18 cellular contexts compared by ENCODE assay signal in genomic region chrX:63713510-63713909, GRCh38.
A peak's percentile ranks its signal among the peaks of the same experiment; 100 is the strongest.
DNase-seq lines count a peak whose midpoint lies in the region; ATAC-seq and TF ChIP-seq lines count a peak whose summit lies in the region.
"Had no signal": no experiment of that assay in that cellular context is flagged by ENCODE, and none has a peak within 500 bp of the region (broad histone marks: within the 10 kb centered on the region; RNA-seq: fewer than 3 reads in every experiment).

No MANE protein-coding gene starts in this region.

- peaks cover 11% of the 10 kb centered on the region for H3K4me1 Mint-ChIP-seq in WTC11
- H3K4me1 Mint-ChIP-seq in activated CD4-positive, alpha-beta T cell treated with anti-CD3 and anti-CD28 coated beads for 36 hours = no peaks in the 10 kb centered on the region
- peaks cover 4% of the 10 kb centered on the region for H3K4me1 Mint-ChIP-seq in stimulated activated naive CD8-positive, alpha-beta T cell treated with anti-CD3 and anti-CD28 coated beads, Interleukin-15, amount 100 ng/mL, for 72 hours
- H3K4me1 Mint-ChIP-seq: B cell had no signal

- peaks cover 13% of the 10 kb centered on the region for H3K36me3 ChIP-seq in mesodermal cell (ENCODE audit: control insufficient read depth, insufficient read depth, low read length)
- H3K36me3 ChIP-seq: SJCRH30 had no signal

- no peak overlapping the region for H3K4me3 ChIP-seq in mesodermal cell (ENCODE audit: extremely low read depth, insufficient read depth, low read length, poor library complexity, severe bottlenecking)
- H3K4me3 ChIP-seq: hepatocyte, SJCRH30, smooth muscle cell had no signal

- intact Hi-C loops in Right ventricle myocardium superior (cut with DNase I) = loop anchor here (5.0 kb wide), 1 partner anchor 39 kb away; a partner anchor contains a TSS
- intact Hi-C loops in activated CD4-positive, alpha-beta T cell treated with anti-CD3 and anti-CD28 coated beads for 36 hours (cut with DNase I, micrococcal nuclease) = no loop called here

- H3K4me3 Mint-ChIP-seq in WTC11 = no peak overlapping the region
- H3K4me3 Mint-ChIP-seq in activated CD4-positive, alpha-beta T cell treated with anti-CD3 and anti-CD28 coated beads for 36 hours = no peak overlapping the region
- H3K4me3 Mint-ChIP-seq in stimulated activated naive CD8-positive, alpha-beta T cell treated with anti-CD3 and anti-CD28 coated beads, Interleukin-15, amount 100 ng/mL, for 72 hours = no peak overlapping the region
- H3K4me3 Mint-ChIP-seq: activated naive CD8-positive, alpha-beta T cell treated with anti-CD3 and anti-CD28 coated beads for 36 hours; activated T-cell treated with anti-CD3 and anti-CD28 coated beads, Interleukin-2, amount 50 U/mL, for 24 hours; B cell; neural crest cell; stimulated activated naive B cell treated with anti-CD40 and anti-IgM and Interleukin-4, amounts not matched to agents 10 μg/mL and 1 μg/mL and 100 μg/mL, for 72 hours had no signal

- no peaks in the 10 kb centered on the region for H3K9me3 ChIP-seq in mesodermal cell (ENCODE audit: control insufficient read depth, low read length)
- H3K9me3 ChIP-seq: SJCRH30 had no signal

- POLR2A ChIA-PET in WTC11 (lab: Charles Lee) = no interaction called here
- POLR2A ChIA-PET in activated CD4-positive, alpha-beta T cell treated with anti-CD3 and anti-CD28 coated beads for 36 hours (lab: Charles Lee) = no interaction called here

- peaks cover 3% of the 10 kb centered on the region; the same call in 1 of the 2 replicates for H3K36me3 Mint-ChIP-seq in WTC11
- H3K36me3 Mint-ChIP-seq in activated CD4-positive, alpha-beta T cell treated with anti-CD3 and anti-CD28 coated beads for 36 hours (ENCODE audit: low read depth) = peaks cover 18% of the 10 kb centered on the region

- WGBS in mesodermal cell (ENCODE audit: insufficient coverage in 2 of 2), 2 experiments = no CpG with 5 or more reads among the region's 2 CpGs

- H3K27ac Mint-ChIP-seq in WTC11 = 0 out of 2 replicates have a peak overlapping the region, but pooled peaks have one; percentile 4
- no peak overlapping the region for H3K27ac Mint-ChIP-seq in activated CD4-positive, alpha-beta T cell treated with anti-CD3 and anti-CD28 coated beads for 36 hours
- H3K27ac Mint-ChIP-seq in stimulated activated naive CD8-positive, alpha-beta T cell treated with anti-CD3 and anti-CD28 coated beads, Interleukin-15, amount 100 ng/mL, for 72 hours = no peak overlapping the region
- H3K27ac Mint-ChIP-seq: activated naive CD8-positive, alpha-beta T cell treated with anti-CD3 and anti-CD28 coated beads for 36 hours; activated T-cell treated with anti-CD3 and anti-CD28 coated beads, Interleukin-2, amount 50 U/mL, for 24 hours; B cell; stimulated activated naive B cell treated with anti-CD40 and anti-IgM and Interleukin-4, amounts not matched to agents 10 μg/mL and 1 μg/mL and 100 μg/mL, for 72 hours had no signal

- peak; percentile 36 for DNase-seq in DMS79 (lab: John Stamatoyannopoulos, UW)
- DNase-seq in WTC11 (ENCODE audit: low spot score) = peak; percentile 9
- peak; percentile 43 for DNase-seq in Right ventricle myocardium superior
- DNase-seq in activated CD4-positive, alpha-beta T cell treated with anti-CD3 and anti-CD28 coated beads for 36 hours = no peak
- DNase-seq in NCI-H2107 (lab: John Stamatoyannopoulos, UW) = no peak
- no peak for DNase-seq in stimulated activated CD4-positive, alpha-beta T cell treated with anti-CD3 and anti-CD28 coated beads, Interleukin-1b, Interleukin-23, amount 100 ng/mL, for 48 hours
- DNase-seq in stimulated activated naive CD8-positive, alpha-beta T cell treated with anti-CD3 and anti-CD28 coated beads, Interleukin-15, amount 100 ng/mL, for 72 hours = no peak
- DNase-seq: activated naive CD8-positive, alpha-beta T cell treated with anti-CD3 and anti-CD28 coated beads for 36 hours; activated T-cell treated with anti-CD3 and anti-CD28 coated beads, Interleukin-2, amount 50 U/mL, for 24 hours; erythroblast; SJCRH30; stimulated activated naive B cell treated with anti-CD40 and anti-IgM and Interleukin-4, amounts not matched to agents 10 μg/mL and 1 μg/mL and 100 μg/mL, for 72 hours; T-helper 9 cell had no signal

- no peaks in the 10 kb centered on the region for H3K9me3 Mint-ChIP-seq in WTC11
- no peaks in the 10 kb centered on the region for H3K9me3 Mint-ChIP-seq in activated CD4-positive, alpha-beta T cell treated with anti-CD3 and anti-CD28 coated beads for 36 hours (ENCODE audit: low read depth)
- no peaks in the 10 kb centered on the region for H3K9me3 Mint-ChIP-seq in stimulated activated naive CD8-positive, alpha-beta T cell treated with anti-CD3 and anti-CD28 coated beads, Interleukin-15, amount 100 ng/mL, for 72 hours
- H3K9me3 Mint-ChIP-seq: activated naive CD8-positive, alpha-beta T cell treated with anti-CD3 and anti-CD28 coated beads for 36 hours; activated T-cell treated with anti-CD3 and anti-CD28 coated beads, Interleukin-2, amount 50 U/mL, for 24 hours; stimulated activated naive B cell treated with anti-CD40 and anti-IgM and Interleukin-4, amounts not matched to agents 10 μg/mL and 1 μg/mL and 100 μg/mL, for 72 hours had no signal

- CTCF ChIA-PET in WTC11 (lab: Charles Lee) = no interaction called here
- CTCF ChIA-PET in activated CD4-positive, alpha-beta T cell treated with anti-CD3 and anti-CD28 coated beads for 36 hours (lab: Charles Lee) = interaction anchor here (0.7 kb wide), 1 partner anchor 27 kb away, joined by 3 read pairs; no protein-coding TSS in a partner anchor

- peak overlapping the region; percentile 49 for H3K27ac ChIP-seq in mesodermal cell (ENCODE audit: low read depth, low read length, severe bottlenecking)
- H3K27ac ChIP-seq: hepatocyte, SJCRH30 had no signal

- TF ChIP-seq CTCF in WTC11 (IDR thresholded peaks at IDR 0.05) = no peak

- H3K27me3 Mint-ChIP-seq in WTC11 (ENCODE audit: low read depth) = no peaks in the 10 kb centered on the region
- H3K27me3 Mint-ChIP-seq in activated CD4-positive, alpha-beta T cell treated with anti-CD3 and anti-CD28 coated beads for 36 hours = no peaks in the 10 kb centered on the region
- no peaks in the 10 kb centered on the region for H3K27me3 Mint-ChIP-seq in stimulated activated naive CD8-positive, alpha-beta T cell treated with anti-CD3 and anti-CD28 coated beads, Interleukin-15, amount 100 ng/mL, for 72 hours
- H3K27me3 Mint-ChIP-seq: activated naive CD8-positive, alpha-beta T cell treated with anti-CD3 and anti-CD28 coated beads for 36 hours; B cell; stimulated activated naive B cell treated with anti-CD40 and anti-IgM and Interleukin-4, amounts not matched to agents 10 μg/mL and 1 μg/mL and 100 μg/mL, for 72 hours had no signal

- H3K4me1 ChIP-seq in mesodermal cell (ENCODE audit: control insufficient read depth, insufficient read depth, low read length, poor library complexity, severe bottlenecking) = peaks cover 10% of the 10 kb centered on the region
- H3K4me1 ChIP-seq: SJCRH30 had no signal

- ATAC-seq in WTC11 = no peak
- ATAC-seq in Right ventricle myocardium superior (ENCODE audit: poor library complexity) = peak; percentile 95
- ATAC-seq in activated CD4-positive, alpha-beta T cell treated with anti-CD3 and anti-CD28 coated beads for 36 hours = no peak
- no peak for ATAC-seq in stimulated activated naive CD8-positive, alpha-beta T cell treated with anti-CD3 and anti-CD28 coated beads, Interleukin-15, amount 100 ng/mL, for 72 hours
- ATAC-seq: stimulated activated naive B cell treated with anti-CD40 and anti-IgM and Interleukin-4, amounts not matched to agents 10 μg/mL and 1 μg/mL and 100 μg/mL, for 72 hours had no signal

TF ChIP-seq in WTC11, 78 proteins besides CTCF, POLR2A, EP300 and RAD21:
- no peak for TF ChIP-seq MLX (CRISPR knock-in tag; IDR thresholded peaks at IDR 0.05)
- no peak for TF ChIP-seq ZNF121 (CRISPR knock-in tag; IDR thresholded peaks at IDR 0.05)
- no peak for TF ChIP-seq SMAD4 (CRISPR knock-in tag; IDR thresholded peaks at IDR 0.05)
- no peak for TF ChIP-seq NR3C1 (CRISPR knock-in tag; conservative IDR thresholded peaks at IDR 0.05; ENCODE audit: low read depth)
- no peak for TF ChIP-seq ZNF263 (CRISPR knock-in tag; IDR thresholded peaks at IDR 0.05; ENCODE audit: low read depth)
- TF ChIP-seq CREM (CRISPR knock-in tag; IDR thresholded peaks at IDR 0.05) = no peak
- TF ChIP-seq CDX4 (CRISPR knock-in tag; IDR thresholded peaks at IDR 0.05; ENCODE audit: borderline replicate concordance) = no peak
- no peak for TF ChIP-seq ZNF317 (CRISPR knock-in tag; IDR thresholded peaks at IDR 0.05; ENCODE audit: borderline replicate concordance, low read depth)
TF ChIP-seq in WTC11: peak in this region for 0.

Comparison
In these comparisons a context has a peak if more than half of its experiments do, and no peak if none do; other contexts are left out.
1. DNase-seq: peak in DMS79 (single experiment), WTC11 (single experiment) and Right ventricle myocardium superior (single experiment); none in activated CD4-positive, alpha-beta T cell treated with anti-CD3 and anti-CD28 coated beads for 36 hours (single experiment), NCI-H2107 (single experiment), stimulated activated CD4-positive, alpha-beta T cell treated with anti-CD3 and anti-CD28 coated beads, Interleukin-1b, Interleukin-23, amount 100 ng/mL, for 48 hours (single experiment) and stimulated activated naive CD8-positive, alpha-beta T cell treated with anti-CD3 and anti-CD28 coated beads, Interleukin-15, amount 100 ng/mL, for 72 hours (0 of 2).